12 cellular contexts compared by ENCODE assay signal in genomic region chr2:53784431-53784830, GRCh38. TPM values are rescaled to one million over a fixed set of nuclear protein-coding genes. Genes with fewer than 3 reads are reported as not detected.
DNase-seq lines count a peak whose midpoint lies in the region; ATAC-seq, FAIRE-seq and TF ChIP-seq lines count a peak whose summit lies in the region.
"Had no signal": no experiment of that assay in that cellular context is flagged by ENCODE, and none has a peak within 500 bp of the region (broad histone marks: within the 10 kb centered on the region; RNA-seq: fewer than 3 reads in every experiment).

No MANE protein-coding gene starts in this region.

- no peak for TF ChIP-seq POLR2A in HepG2 (IDR thresholded peaks at IDR 0.05; ENCODE audit: insufficient read depth in 1 of 2, low read depth in 2 of 2, low read length in 2 of 2)
- no peak for TF ChIP-seq POLR2A in right lobe of liver (IDR thresholded peaks at IDR 0.05)

- TF ChIP-seq RAD21 in HepG2 (CRISPR knock-in tag; IDR thresholded peaks at IDR 0.05), result no peak

- FAIRE-seq in HepG2 (lab: Jason Lieb, UNC), result no peak

- intact Hi-C loops in HepG2 (cut with micrococcal nuclease; ENCODE audit: unreplicated experiment), result no loop called here
- intact Hi-C loops in right lobe of liver (cut with DNase I), result no loop called here

- ATAC-seq in HepG2 (no peak), right lobe of liver (no peak), WTC11 (no peak), HG03045 (IDR thresholded peaks at IDR 0.05; ENCODE audit: unreplicated experiment) (no peak), HG03469 (IDR thresholded peaks at IDR 0.05; ENCODE audit: unreplicated experiment) (no peak)

- H3K4me3 ChIP-seq in HepG2 (replicated peaks in 1 of 3; ENCODE audit: insufficient read depth in 1 of 3, low read depth in 2 of 3, low read length in 3 of 3) (peak overlapping the region; percentile 21 to 98 (median 95); a peak in 2 of 6 replicates), right lobe of liver (no peak overlapping the region), hepatocyte (no peak overlapping the region)
- H3K4me3 ChIP-seq: adrenal gland, right atrium auricular region had no signal

- TF ChIP-seq CTCF in HepG2 (CRISPR knock-in tag; IDR thresholded peaks at IDR 0.05), result no peak
- no peak for TF ChIP-seq CTCF in right lobe of liver (IDR thresholded peaks at IDR 0.05)
- TF ChIP-seq CTCF in WTC11 (IDR thresholded peaks at IDR 0.05), result no peak
- no peak for TF ChIP-seq CTCF in hepatocyte (IDR thresholded peaks at IDR 0.05; ENCODE audit: poor library complexity)
- no peak for TF ChIP-seq CTCF in type B pancreatic cell (conservative IDR thresholded peaks at IDR 0.05)

- H3K27ac Mint-ChIP-seq in WTC11, result peak overlapping the region; percentile 27
- peak overlapping the region; percentile 48 for H3K27ac Mint-ChIP-seq in type B pancreatic cell

- H3K9me3 ChIP-seq in HepG2 (ENCODE audit: low read length) (no peaks in the 10 kb centered on the region), right lobe of liver (no peaks in the 10 kb centered on the region), hepatocyte (ENCODE audit: low read depth) (no peaks in the 10 kb centered on the region)
- H3K9me3 ChIP-seq: adrenal gland, right atrium auricular region had no signal

- no TSS peak for BruUV-seq in HepG2 (replicated peaks; lab: Mats Ljungman, UMichigan)

- H3K9me3 Mint-ChIP-seq in WTC11 (no peaks in the 10 kb centered on the region), type B pancreatic cell (no peaks in the 10 kb centered on the region)

- H4K20me1 ChIP-seq in HepG2 (ENCODE audit: insufficient read depth, low read length) (no peaks in the 10 kb centered on the region), hepatocyte (ENCODE audit: insufficient read depth, poor library complexity, severe bottlenecking) (peaks cover 3% of the 10 kb centered on the region)

- no peak overlapping the region for H3K27ac ChIP-seq in HepG2 (ENCODE audit: extremely low read length, insufficient read depth, low read length)
- no peak overlapping the region for H3K27ac ChIP-seq in right lobe of liver
- H3K27ac ChIP-seq in hepatocyte, result no peak overlapping the region
- H3K27ac ChIP-seq: adrenal gland, right atrium auricular region had no signal

- H3K27me3 Mint-ChIP-seq in WTC11 (ENCODE audit: low read depth) (no peaks in the 10 kb centered on the region), type B pancreatic cell (no peaks in the 10 kb centered on the region)

- peaks cover 44% of the 10 kb centered on the region for H3K4me1 Mint-ChIP-seq in WTC11
- peaks cover 22% of the 10 kb centered on the region for H3K4me1 Mint-ChIP-seq in type B pancreatic cell (ENCODE audit: unreplicated experiment)

- H3K27me3 ChIP-seq in HepG2 (ENCODE audit: control insufficient read depth in 1 of 2, insufficient read depth in 2 of 2, low read length in 2 of 2) (peaks cover 0 to 6% of the 10 kb centered on the region in 2 experiments; a peak in 1 of 5 replicates), right lobe of liver (no peaks in the 10 kb centered on the region), hepatocyte (no peaks in the 10 kb centered on the region)
- H3K27me3 ChIP-seq: adrenal gland, right atrium auricular region had no signal

- no peak overlapping the region; the same call in 1 of the 2 replicates for H3K9ac ChIP-seq in HepG2 (ENCODE audit: insufficient read depth, low read depth, low read length)

- H3K4me1 ChIP-seq in HepG2 (ENCODE audit: insufficient read depth, low read length), result peaks cover 45% of the 10 kb centered on the region
- peaks cover 0 to 25% (median 6%) of the 10 kb centered on the region in 4 donors for H3K4me1 ChIP-seq in right lobe of liver
- peaks cover 16% of the 10 kb centered on the region for H3K4me1 ChIP-seq in hepatocyte (ENCODE audit: insufficient read depth)

- in situ Hi-C loops in HepG2 (cut with HindIII; ENCODE audit: extremely low pct_ligation_motif_present, low pct_unique_long_range_greater_than_20kb), result no loop called here

- H3K4me3 Mint-ChIP-seq in WTC11 (peak overlapping the region; percentile 98), type B pancreatic cell (peak overlapping the region; percentile 98)
- H3K4me3 Mint-ChIP-seq: CD14-positive monocyte had no signal

- H3K4me2 ChIP-seq in HepG2 (ENCODE audit: low read depth, low read length), result peak overlapping the region; percentile 87
- H3K4me2 ChIP-seq in hepatocyte, result peak overlapping the region; percentile 89

- CTCF ChIA-PET in HepG2 (lab: Yijun Ruan, JAX; ENCODE audit: low intra/inter-chr PET ratio, low total read pairs), result no interaction called here
- CTCF ChIA-PET in WTC11 (lab: Charles Lee), result no interaction called here

- peaks cover 18% of the 10 kb centered on the region for H3K36me3 Mint-ChIP-seq in WTC11
- H3K36me3 Mint-ChIP-seq in type B pancreatic cell, result peaks cover 15% of the 10 kb centered on the region

- H3K9me2 ChIP-seq in hepatocyte (replicated peaks; ENCODE audit: insufficient read depth), result no peaks in the 10 kb centered on the region

- TF ChIP-seq EP300 in HepG2 (IDR thresholded peaks at IDR 0.05; ENCODE audit: low read depth in 2 of 2, low read length in 2 of 2) (no peak), HepG2 (CRISPR knock-in tag; IDR thresholded peaks at IDR 0.05; ENCODE audit: borderline replicate concordance) (no peak)

- POLR2A ChIA-PET in HepG2 (lab: Yijun Ruan, JAX), result interaction anchor here (4.8 kb wide), 1 partner anchor 15 kb away, joined by 53 read pairs; the partner anchor contains the start of gene CHAC2
- POLR2A ChIA-PET in WTC11 (lab: Charles Lee), result no interaction called here

- no peak overlapping the region for H2AFZ ChIP-seq in HepG2 (ENCODE audit: low read length)
- no peak overlapping the region for H2AFZ ChIP-seq in hepatocyte

- peaks cover 93% of the 10 kb centered on the region for H3K79me2 ChIP-seq in HepG2 (ENCODE audit: insufficient read depth, low read length)
- peaks cover 92% of the 10 kb centered on the region for H3K79me2 ChIP-seq in hepatocyte

- H3K36me3 ChIP-seq in HepG2 (replicated peaks in 1 of 2; ENCODE audit: control insufficient read depth in 1 of 2, insufficient read depth in 2 of 2, low read length in 2 of 2) (peaks cover 9 to 20% of the 10 kb centered on the region in 2 experiments; a peak in 4 of 5 replicates), right lobe of liver (no peaks in the 10 kb centered on the region), hepatocyte (replicated peaks; ENCODE audit: insufficient read depth, low read depth) (no peaks in the 10 kb centered on the region)
- H3K36me3 ChIP-seq: adrenal gland, right atrium auricular region had no signal

- no peak for DNase-seq in HepG2 (ENCODE audit: low spot score)
- DNase-seq in right lobe of liver, result no peak
- no peak for DNase-seq in WTC11 (ENCODE audit: low spot score)
- DNase-seq in hepatocyte (ENCODE audit: low spot score), result no peak
- no peak for DNase-seq in type B pancreatic cell (ENCODE audit: extremely low spot score, unreplicated experiment)
- no peak for DNase-seq in Ammon's horn (ENCODE audit: low spot score)
- DNase-seq: adrenal gland; NK-92 treated with Interleukin-12 subunit alpha and Interleukin-12 subunit beta, amount 100 ng/mL, for 24 hours had no signal

RNA-seq across cellular contexts. Expression of gene ASB3, which starts 2.3 kb away (rescaled TPM):
- total RNA-seq in HepG2 (2016; rRNA removed; fragmentation: Illumina TruSeq; extraction: Trizol), result 40.1 and 48.2 TPM in 2 replicates
- total RNA-seq in HepG2 (2016; cell fraction: cytosol; rRNA removed; fragmentation: Illumina TruSeq; extraction: Trizol; ENCODE audit: low read depth), result 18.6 and 20.9 TPM in 2 replicates
- total RNA-seq in HepG2 (2016; cell fraction: insoluble cytoplasmic fraction; rRNA removed; fragmentation: Illumina TruSeq; extraction: Trizol), result 39.7 and 47.9 TPM in 2 replicates
- 16.2 and 19.4 TPM in 2 replicates for total RNA-seq in HepG2 (2016; cell fraction: membrane; rRNA removed; fragmentation: Illumina TruSeq; extraction: Trizol)
- total RNA-seq in HepG2 (2016; cell fraction: nucleus; rRNA removed; fragmentation: Illumina TruSeq; extraction: Trizol), result 50.6 and 51.0 TPM in 2 replicates
- polyA plus RNA-seq in HepG2 (2011; rRNA removed), result 29.8 and 41.8 TPM in 2 replicates
- polyA plus RNA-seq in HepG2 (2011; cell fraction: cytosol; rRNA removed), result 18.7 and 24.1 TPM in 2 replicates
- 39.0 and 45.7 TPM in 2 replicates for polyA plus RNA-seq in HepG2 (2011; cell fraction: nucleus; rRNA removed)
- polyA plus RNA-seq in HepG2 (2012), result 17.3 and 25.5 TPM in 2 replicates
- 2.6 and 3.1 TPM in 2 replicates for polyA plus RNA-seq in HepG2 (2016; cell fraction: cytosol; fragmentation: Illumina TruSeq; extraction: Trizol; ENCODE audit: low read depth)
- polyA plus RNA-seq in HepG2 (2016; cell fraction: insoluble cytoplasmic fraction; fragmentation: Illumina TruSeq; extraction: Trizol; ENCODE audit: low read depth), result 30.8 and 33.3 TPM in 2 replicates
- polyA plus RNA-seq in HepG2 (2016; cell fraction: membrane; fragmentation: Illumina TruSeq; extraction: Trizol; ENCODE audit: low read depth), result 4.5 and 6.2 TPM in 2 replicates
- 31.5 and 34.2 TPM in 2 replicates for polyA plus RNA-seq in HepG2 (2016; cell fraction: nucleus; fragmentation: Illumina TruSeq; extraction: Trizol; ENCODE audit: insufficient read depth, low read depth)
- 29.9 and 45.1 TPM in 2 replicates for polyA minus RNA-seq in HepG2 (2011; rRNA and poly(A)+ RNA removed; ENCODE audit: low replicate concordance)
- polyA minus RNA-seq in HepG2 (2011; cell fraction: cytosol; rRNA and poly(A)+ RNA removed), result 24.9 and 29.2 TPM in 2 replicates
- polyA minus RNA-seq in HepG2 (2011; cell fraction: nucleus; rRNA and poly(A)+ RNA removed), result 147 and 189 TPM in 2 replicates
- total RNA-seq in right lobe of liver, result 1 to 10 TPM; 3.6 to 8.4 (median 5.3) TPM
- 26.9 to 30.2 TPM (median 30.0 TPM) in 3 replicates for total RNA-seq in WTC11 (2021)
- 14.8 and 17.6 TPM in 2 replicates for total RNA-seq in hepatocyte
- polyA plus RNA-seq in hepatocyte, result 12.2 and 13.9 TPM in 2 replicates
- 16.8 and 47.7 TPM in 2 replicates for total RNA-seq in type B pancreatic cell (ENCODE audit: low replicate concordance)

RNA-seq across cellular contexts. Expression of gene ERLEC1, which starts 2.4 kb away (rescaled TPM):
- total RNA-seq in HepG2 (2016; rRNA removed; fragmentation: Illumina TruSeq; extraction: Trizol) (66.7 and 88.4 TPM in 2 replicates), right lobe of liver (10 to 100 TPM; 18.0 to 40.0 (median 22.1) TPM), WTC11 (2021) (25.9 to 27.8 TPM (median 26.5 TPM) in 3 replicates), hepatocyte (73.0 and 75.3 TPM in 2 replicates), type B pancreatic cell (ENCODE audit: low replicate concordance) (41.7 and 43.8 TPM in 2 replicates)
- 41.6 and 47.7 TPM in 2 replicates for total RNA-seq in HepG2 (2016; cell fraction: cytosol; rRNA removed; fragmentation: Illumina TruSeq; extraction: Trizol; ENCODE audit: low read depth)
- total RNA-seq in HepG2 (2016; cell fraction: insoluble cytoplasmic fraction; rRNA removed; fragmentation: Illumina TruSeq; extraction: Trizol), result 65.1 and 91.1 TPM in 2 replicates
- total RNA-seq in HepG2 (2016; cell fraction: membrane; rRNA removed; fragmentation: Illumina TruSeq; extraction: Trizol), result 112 and 119 TPM in 2 replicates
- 68.6 and 77.0 TPM in 2 replicates for total RNA-seq in HepG2 (2016; cell fraction: nucleus; rRNA removed; fragmentation: Illumina TruSeq; extraction: Trizol)
- polyA plus RNA-seq in HepG2 (2011; rRNA removed) (58.1 and 87.3 TPM in 2 replicates), hepatocyte (63.6 and 73.2 TPM in 2 replicates)
- polyA plus RNA-seq in HepG2 (2011; cell fraction: cytosol; rRNA removed), result 57.8 and 60.2 TPM in 2 replicates
- 28.1 and 29.3 TPM in 2 replicates for polyA plus RNA-seq in HepG2 (2011; cell fraction: nucleus; rRNA removed)
- polyA plus RNA-seq in HepG2 (2012), result 66.0 and 89.9 TPM in 2 replicates
- 50.1 and 55.2 TPM in 2 replicates for polyA plus RNA-seq in HepG2 (2016; cell fraction: cytosol; fragmentation: Illumina TruSeq; extraction: Trizol; ENCODE audit: low read depth)
- polyA plus RNA-seq in HepG2 (2016; cell fraction: insoluble cytoplasmic fraction; fragmentation: Illumina TruSeq; extraction: Trizol; ENCODE audit: low read depth), result 64.2 and 67.3 TPM in 2 replicates
- 86.7 and 93.1 TPM in 2 replicates for polyA plus RNA-seq in HepG2 (2016; cell fraction: membrane; fragmentation: Illumina TruSeq; extraction: Trizol; ENCODE audit: low read depth)
- 97.5 and 99.1 TPM in 2 replicates for polyA plus RNA-seq in HepG2 (2016; cell fraction: nucleus; fragmentation: Illumina TruSeq; extraction: Trizol; ENCODE audit: insufficient read depth, low read depth)
- 8.7 and 20.3 TPM in 2 replicates for polyA minus RNA-seq in HepG2 (2011; rRNA and poly(A)+ RNA removed; ENCODE audit: low replicate concordance)
- 55.7 and 61.4 TPM in 2 replicates for polyA minus RNA-seq in HepG2 (2011; cell fraction: cytosol; rRNA and poly(A)+ RNA removed)
- 43.9 and 44.5 TPM in 2 replicates for polyA minus RNA-seq in HepG2 (2011; cell fraction: nucleus; rRNA and poly(A)+ RNA removed)

RNA-seq across cellular contexts. Expression of gene CHAC2, which starts 16.8 kb away (rescaled TPM):
- 10.7 and 15.5 TPM in 2 replicates for total RNA-seq in HepG2 (2016; rRNA removed; fragmentation: Illumina TruSeq; extraction: Trizol)
- 2.9 and 3.9 TPM in 2 replicates for total RNA-seq in HepG2 (2016; cell fraction: cytosol; rRNA removed; fragmentation: Illumina TruSeq; extraction: Trizol; ENCODE audit: low read depth)
- total RNA-seq in HepG2 (2016; cell fraction: insoluble cytoplasmic fraction; rRNA removed; fragmentation: Illumina TruSeq; extraction: Trizol), result 11.3 and 16.1 TPM in 2 replicates
- 5.9 and 6.0 TPM in 2 replicates for total RNA-seq in HepG2 (2016; cell fraction: membrane; rRNA removed; fragmentation: Illumina TruSeq; extraction: Trizol)
- total RNA-seq in HepG2 (2016; cell fraction: nucleus; rRNA removed; fragmentation: Illumina TruSeq; extraction: Trizol), result 3.0 and 4.8 TPM in 2 replicates
- 1.1 and 1.7 TPM in 2 replicates for polyA plus RNA-seq in HepG2 (2011; rRNA removed)
- polyA plus RNA-seq in HepG2 (2011; cell fraction: cytosol; rRNA removed), result 0.86 and 1.00 TPM in 2 replicates
- 0.16 and 0.29 TPM in 2 replicates for polyA plus RNA-seq in HepG2 (2011; cell fraction: nucleus; rRNA removed)
- 2.6 and 3.1 TPM in 2 replicates for polyA plus RNA-seq in HepG2 (2012)
- 2.3 and 2.8 TPM in 2 replicates for polyA plus RNA-seq in HepG2 (2016; cell fraction: cytosol; fragmentation: Illumina TruSeq; extraction: Trizol; ENCODE audit: low read depth)
- 18.6 and 20.3 TPM in 2 replicates for polyA plus RNA-seq in HepG2 (2016; cell fraction: insoluble cytoplasmic fraction; fragmentation: Illumina TruSeq; extraction: Trizol; ENCODE audit: low read depth)
- 5.1 and 5.8 TPM in 2 replicates for polyA plus RNA-seq in HepG2 (2016; cell fraction: membrane; fragmentation: Illumina TruSeq; extraction: Trizol; ENCODE audit: low read depth)
- 8.8 and 10.1 TPM in 2 replicates for polyA plus RNA-seq in HepG2 (2016; cell fraction: nucleus; fragmentation: Illumina TruSeq; extraction: Trizol; ENCODE audit: insufficient read depth, low read depth)
- 0.32 and 7.6 TPM in 2 replicates for polyA minus RNA-seq in HepG2 (2011; rRNA and poly(A)+ RNA removed; ENCODE audit: low replicate concordance)
- polyA minus RNA-seq in HepG2 (2011; cell fraction: cytosol; rRNA and poly(A)+ RNA removed), result 1.1 and 1.8 TPM in 2 replicates
- polyA minus RNA-seq in HepG2 (2011; cell fraction: nucleus; rRNA and poly(A)+ RNA removed), result 0.39 TPM in 1 of 2 replicates, not detected in the other
- 1 to 10 TPM; 1.2 to 4.3 (median 2.5) TPM for total RNA-seq in right lobe of liver
- total RNA-seq in WTC11 (2021), result 8.7 to 10.2 TPM (median 9.6 TPM) in 3 replicates
- total RNA-seq in hepatocyte, result 2.1 and 3.5 TPM in 2 replicates
- polyA plus RNA-seq in hepatocyte, result 2.1 and 3.8 TPM in 2 replicates
- 2.0 and 4.7 TPM in 2 replicates for total RNA-seq in type B pancreatic cell (ENCODE audit: low replicate concordance)

Comparison
In these comparisons a context has a peak if more than half of its experiments do, and no peak if none do; other contexts are left out.
1. H3K4me3 ChIP-seq: peak in HepG2 (3 of 3); none in right lobe of liver (0 of 3) and hepatocyte (single experiment).